27 cellular contexts compared by ENCODE assay signal in the genomic region with DNA sequence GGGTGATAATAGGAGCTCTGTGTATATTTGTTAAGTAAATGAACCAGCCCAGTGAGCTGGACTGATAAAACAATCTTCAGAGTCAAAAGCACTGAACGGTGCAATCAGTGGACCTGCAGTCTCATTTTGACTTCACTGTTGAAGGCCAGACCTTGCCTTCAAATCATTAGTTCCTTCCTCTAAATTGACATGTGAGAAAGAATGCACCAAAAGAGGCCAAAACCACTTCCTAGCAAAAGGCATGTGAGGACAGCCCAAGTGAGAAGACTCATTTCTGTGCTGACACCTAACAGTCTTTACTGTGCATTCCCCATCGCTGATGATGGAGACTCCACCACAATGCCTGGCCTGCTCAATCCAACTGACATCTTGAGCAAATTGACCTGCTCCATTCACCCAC. TPM values are rescaled to one million over a fixed set of nuclear protein-coding genes. Genes with fewer than 3 reads are reported as not detected.
DNase-seq lines count a peak whose midpoint lies in the region; ATAC-seq, FAIRE-seq and TF ChIP-seq lines count a peak whose summit lies in the region.
"Had no signal": no experiment of that assay in that cellular context is flagged by ENCODE, and none has a peak within 500 bp of the region (broad histone marks: within the 10 kb centered on the region; RNA-seq: fewer than 3 reads in every experiment).

No MANE protein-coding gene starts in this region.

- no peaks in the 10 kb centered on the region for H3K27me3 Mint-ChIP-seq in T-helper 1 cell treated with Interleukin-12 subunit alpha and Interleukin-12 subunit beta and Interleukin-4 antibody, amounts not matched to agents 30 μg/mL and 1 μg/mL, for 36 hours (ENCODE audit: low read depth)
- no peaks in the 10 kb centered on the region for H3K27me3 Mint-ChIP-seq in endodermal cell (ENCODE audit: insufficient read depth)

- peak overlapping the region; percentile 42 for H3K27ac Mint-ChIP-seq in T-helper 1 cell treated with Interleukin-12 subunit alpha and Interleukin-12 subunit beta and Interleukin-4 antibody, amounts not matched to agents 30 μg/mL and 1 μg/mL, for 36 hours
- no peak overlapping the region for H3K27ac Mint-ChIP-seq in endodermal cell

- H3K9ac ChIP-seq in endodermal cell (ENCODE audit: extremely low read depth, low read length, poor library complexity, severe bottlenecking): no peak overlapping the region
- H3K9ac ChIP-seq: BLaER1 treated with 17β-estradiol and CSF1 and Interleukin-3, amounts not matched to agents 10 nM and 100 nM had no signal

- H3K27ac ChIP-seq in endodermal cell (ENCODE audit: low read depth, low read length): no peak overlapping the region
- H3K27ac ChIP-seq: BLaER1 treated with 17β-estradiol and CSF1 and Interleukin-3, amounts not matched to agents 10 nM and 100 nM; gastroesophageal sphincter; Peyer's patch; psoas muscle; upper lobe of right lung had no signal

- H3K4me1 ChIP-seq in endodermal cell (ENCODE audit: control insufficient read depth, insufficient read depth, low read length): no peaks in the 10 kb centered on the region
- H3K4me1 ChIP-seq: gastroesophageal sphincter, Peyer's patch, psoas muscle, upper lobe of right lung had no signal

- ATAC-seq in HG02798 (IDR thresholded peaks at IDR 0.05; ENCODE audit: poor library complexity, unreplicated experiment): no peak
- ATAC-seq: gastroesophageal sphincter, psoas muscle had no signal

- no peak overlapping the region for H3K4me3 ChIP-seq in GM06990 (replicated peaks; ENCODE audit: low read depth, low read length)
- H3K4me3 ChIP-seq in endodermal cell (ENCODE audit: low read length): peak overlapping the region; percentile 45
- H3K4me3 ChIP-seq: BLaER1 treated with 17β-estradiol and CSF1 and Interleukin-3, amounts not matched to agents 10 nM and 100 nM; gastroesophageal sphincter; Peyer's patch; psoas muscle; upper lobe of right lung had no signal

- no peak for TF ChIP-seq CTCF in GM06990 (IDR thresholded peaks at IDR 0.05; ENCODE audit: insufficient read depth, low read length, poor library complexity, severe bottlenecking)
- no peak for TF ChIP-seq CTCF in endodermal cell (conservative IDR thresholded peaks at IDR 0.05)

- peaks cover 12% of the 10 kb centered on the region for H3K4me1 Mint-ChIP-seq in T-helper 1 cell treated with Interleukin-12 subunit alpha and Interleukin-12 subunit beta and Interleukin-4 antibody, amounts not matched to agents 30 μg/mL and 1 μg/mL, for 36 hours (ENCODE audit: low read depth)
- peaks cover 5% of the 10 kb centered on the region for H3K4me1 Mint-ChIP-seq in endodermal cell

- H3K27me3 ChIP-seq in GM06990 (replicated peaks; ENCODE audit: control insufficient read depth, insufficient read depth, low read length) (no peaks in the 10 kb centered on the region), endodermal cell (ENCODE audit: control insufficient read depth, insufficient read depth, low read length, poor library complexity, severe bottlenecking) (no peaks in the 10 kb centered on the region)
- H3K27me3 ChIP-seq: BLaER1 treated with 17β-estradiol and CSF1 and Interleukin-3, amounts not matched to agents 10 nM and 100 nM; gastroesophageal sphincter; Peyer's patch; upper lobe of right lung had no signal

- no peak overlapping the region for H3K4me3 Mint-ChIP-seq in T-helper 1 cell treated with Interleukin-12 subunit alpha and Interleukin-12 subunit beta and Interleukin-4 antibody, amounts not matched to agents 30 μg/mL and 1 μg/mL, for 36 hours
- no peak overlapping the region for H3K4me3 Mint-ChIP-seq in endodermal cell

- H3K36me3 Mint-ChIP-seq in T-helper 1 cell treated with Interleukin-12 subunit alpha and Interleukin-12 subunit beta and Interleukin-4 antibody, amounts not matched to agents 30 μg/mL and 1 μg/mL, for 36 hours (ENCODE audit: low read depth): peaks cover 49% of the 10 kb centered on the region
- H3K36me3 Mint-ChIP-seq in endodermal cell (ENCODE audit: low read depth): peaks cover 84% of the 10 kb centered on the region

- no peak for TF ChIP-seq POLR2A in GM12892 (IDR thresholded peaks at IDR 0.05; ENCODE audit: low read depth, low read length)

- H3K36me3 ChIP-seq in GM06990 (ENCODE audit: control insufficient read depth, insufficient read depth, low read length): peaks cover 25% of the 10 kb centered on the region
- peaks cover 98% of the 10 kb centered on the region for H3K36me3 ChIP-seq in endodermal cell (ENCODE audit: control insufficient read depth, insufficient read depth, low read length)

- WGBS in endodermal cell (ENCODE audit: insufficient coverage in 1 of 2, insufficient read length in 1 of 2), 2 experiments: 80 to 95% methylated on average over 2 of the region's 2 CpGs

- H3K9me3 ChIP-seq in endodermal cell (ENCODE audit: control insufficient read depth, low read length): peaks cover 18% of the 10 kb centered on the region
- H3K9me3 ChIP-seq: BLaER1 treated with 17β-estradiol and CSF1 and Interleukin-3, amounts not matched to agents 10 nM and 100 nM; gastroesophageal sphincter; Peyer's patch; psoas muscle; upper lobe of right lung had no signal

- H3K9me3 Mint-ChIP-seq in T-helper 1 cell treated with Interleukin-12 subunit alpha and Interleukin-12 subunit beta and Interleukin-4 antibody, amounts not matched to agents 30 μg/mL and 1 μg/mL, for 36 hours: peaks cover 3% of the 10 kb centered on the region
- H3K9me3 Mint-ChIP-seq in endodermal cell: no peaks in the 10 kb centered on the region

- peak; percentile 36 for FAIRE-seq in GM12892 (lab: Jason Lieb, UNC)

- peak; percentile 24 for DNase-seq in GM06990 (ENCODE audit: extremely low read depth, insufficient read length)
- no peak for DNase-seq in GM12892 (ENCODE audit: insufficient read length)
- no peak for DNase-seq in endodermal cell
- DNase-seq in SIG-M5 (lab: John Stamatoyannopoulos, UW): no peak
- no peak for DNase-seq in cerebellar cortex (ENCODE audit: low spot score)
- DNase-seq in activated gamma-delta T cell treated with Interleukin-2 at 50 U/mL for 16 hours: no peak
- DNase-seq: activated CD4-positive, alpha-beta T cell treated with anti-CD3 and anti-CD28 coated beads, Interleukin-2, amount 50 U/mL, for 4 hours; activated CD4-positive, CD25-positive, alpha-beta regulatory T cell; activated CD8-positive, alpha-beta memory T cell treated with anti-CD3 and anti-CD28 coated beads, Interleukin-2, amount 50 U/mL, for 4 hours; central memory CD4-positive, alpha-beta T cell; DMS153; kidney glomerular epithelial cell; NCI-H1694; NCI-H446 treated with DMSO at 0.1 percent for 48 hours; NCI-H774; occipital lobe; Peyer's patch; psoas muscle; stimulated activated CD4-positive, alpha-beta T cell treated with anti-CD3 and anti-CD28 coated beads, Interleukin-4, amount 100 ng/mL, for 24 hours; substantia nigra; SW 1271; T-helper 9 cell; upper lobe of right lung had no signal

RNA-seq across cellular contexts. Expression of a gene that starts 10.6 kb away (rescaled TPM):
- 17.4 TPM for polyA plus RNA-seq in GM12892 (2012; ENCODE audit: missing spikeins)
- total RNA-seq in endodermal cell: 100 to 1,000 TPM; 138 TPM
- 73.5 TPM for polyA plus RNA-seq in endodermal cell (2013, experiment 1 of 2)
- polyA plus RNA-seq in endodermal cell (2013, experiment 2 of 2): 77.1 TPM

RNA-seq across cellular contexts. Expression of a gene that starts 10.8 kb away (rescaled TPM):
- 7.0 TPM for polyA plus RNA-seq in GM12892 (2012; ENCODE audit: missing spikeins)
- total RNA-seq in endodermal cell: 10 to 100 TPM; 33.6 to 39.1 TPM
- 14.5 TPM for polyA plus RNA-seq in endodermal cell (2013, experiment 1 of 2)
- polyA plus RNA-seq in endodermal cell (2013, experiment 2 of 2): 13.9 TPM
